ENCODE assay signal across 14 cellular contexts in genomic region chr16:74117798-74118197, GRCh38.
DNase-seq lines count a peak whose midpoint lies in the region; ATAC-seq and TF ChIP-seq lines count a peak whose summit lies in the region.
"Had no signal": no experiment of that assay in that cellular context is flagged by ENCODE, and none has a peak within 500 bp of the region (broad histone marks: within the 10 kb centered on the region; RNA-seq: fewer than 3 reads in every experiment).

No MANE protein-coding gene starts in this region.

- no peak overlapping the region for H3K4me3 Mint-ChIP-seq in Calu3 (ENCODE audit: low read depth, unreplicated experiment)
- H3K4me3 Mint-ChIP-seq in GM23338, result no peak overlapping the region
- H3K4me3 Mint-ChIP-seq: CD4-positive, alpha-beta memory T cell had no signal

- no peaks in the 10 kb centered on the region for H3K9me2 ChIP-seq in GM23338 (ENCODE audit: insufficient read depth)

- no peak overlapping the region for H3K4me2 ChIP-seq in GM23338

- no peaks in the 10 kb centered on the region for H3K27me3 ChIP-seq in GM23338 (ENCODE audit: insufficient read depth)

- H3K27ac ChIP-seq in GM23338 (ENCODE audit: low read depth), result no peak overlapping the region

- intact Hi-C loops in Calu3 (cut with micrococcal nuclease; ENCODE audit: unreplicated experiment), result no loop called here

- CTCF ChIA-PET in Calu3 (lab: Charles Lee), result interaction anchor here (1.2 kb wide), 1 partner anchor 10 kb away, joined by 3 read pairs; no protein-coding TSS in a partner anchor

- DNase-seq in Calu3, result peak; percentile 21
- no peak for DNase-seq in GM23338 (ENCODE audit: low spot score)
- DNase-seq in SW480 (ENCODE audit: low spot score), result peak; percentile 13
- peak; percentile 58 for DNase-seq in islet precursor cell
- no peak for DNase-seq in activated CD4-positive, alpha-beta T cell treated with anti-CD3 and anti-CD28 coated beads, Interleukin-2, amount 50 U/mL, for 4 hours
- no peak for DNase-seq in GM13976 (ENCODE audit: low spot score)
- DNase-seq in NCI-H187 treated with DMSO at 0.1 percent for 48 hours (lab: John Stamatoyannopoulos, UW), result no peak
- DNase-seq: C1 segment of cervical spinal cord; CD4-positive, alpha-beta memory T cell; COR-L47; DMS153; DND-41; GOT3 had no signal

- no peaks in the 10 kb centered on the region for H3K79me2 ChIP-seq in GM23338 (replicated peaks; ENCODE audit: insufficient read depth)

- H3F3A ChIP-seq in GM23338 (replicated peaks; ENCODE audit: low read depth), result no peaks in the 10 kb centered on the region

- no peaks in the 10 kb centered on the region for H3K36me3 ChIP-seq in GM23338 (ENCODE audit: insufficient read depth)
- H3K36me3 ChIP-seq: HAP-1 had no signal

- H3K27me3 Mint-ChIP-seq in Calu3 (ENCODE audit: unreplicated experiment), result peaks cover 51% of the 10 kb centered on the region
- no peaks in the 10 kb centered on the region for H3K27me3 Mint-ChIP-seq in GM23338 (ENCODE audit: insufficient read depth, low read depth, poor library complexity)

- ATAC-seq in GM23338, result no peak; the same call in 2 of the 3 replicates

- in situ Hi-C loops in GM13976 (cut with MboI; ENCODE audit: low sequenced_read_pairs, unreplicated experiment), result no loop called here

- H3K27ac Mint-ChIP-seq in Calu3 (ENCODE audit: unreplicated experiment) (no peak overlapping the region), GM23338 (no peak overlapping the region)
- H3K27ac Mint-ChIP-seq: CD4-positive, alpha-beta memory T cell had no signal

- no peak overlapping the region for H3K4me3 ChIP-seq in GM23338
- H3K4me3 ChIP-seq: HAP-1 had no signal

- BruUV-seq in Calu3 (replicated peaks; lab: Mats Ljungman, UMichigan), result no TSS peak

- H4K20me1 ChIP-seq in GM23338 (replicated peaks; ENCODE audit: insufficient read depth), result no peaks in the 10 kb centered on the region

- peak overlapping the region; percentile 40; the same call in 1 of the 2 replicates for H2AFZ ChIP-seq in GM23338

- H3K36me3 Mint-ChIP-seq in Calu3 (ENCODE audit: insufficient read depth, unreplicated experiment) (no peaks in the 10 kb centered on the region), GM23338 (ENCODE audit: low read depth) (no peaks in the 10 kb centered on the region)
- H3K36me3 Mint-ChIP-seq: CD4-positive, alpha-beta memory T cell had no signal

- no peaks in the 10 kb centered on the region for H3K9me3 Mint-ChIP-seq in Calu3 (ENCODE audit: low read depth, unreplicated experiment)
- H3K9me3 Mint-ChIP-seq in GM23338, result no peaks in the 10 kb centered on the region

- no peaks in the 10 kb centered on the region for H3K4me1 ChIP-seq in GM23338 (ENCODE audit: insufficient read depth)
- H3K4me1 ChIP-seq: HAP-1 had no signal

- H3K4me1 Mint-ChIP-seq in Calu3 (ENCODE audit: low read depth, unreplicated experiment) (peaks cover 8% of the 10 kb centered on the region), GM23338 (peaks cover 5% of the 10 kb centered on the region; the same call in 2 of the 3 replicates)
- H3K4me1 Mint-ChIP-seq: CD4-positive, alpha-beta memory T cell had no signal

- no peak for TF ChIP-seq CTCF in Calu3 (IDR thresholded peaks at IDR 0.05; ENCODE audit: unreplicated experiment)
- no peak for TF ChIP-seq CTCF in GM23338 (conservative IDR thresholded peaks at IDR 0.05; ENCODE audit: low read depth in 2 of 2)
- no peak for TF ChIP-seq CTCF in GM13976 (IDR thresholded peaks at IDR 0.05; ENCODE audit: borderline replicate concordance, control extremely low read depth, extremely low read depth, insufficient read depth, missing control alignments)

TF ChIP-seq in GM23338, 12 proteins besides CTCF, POLR2A, EP300 and RAD21 (continues in another document):
- TF ChIP-seq REST (IDR thresholded peaks at IDR 0.05; ENCODE audit: unreplicated experiment) (no peak), ZNF114 (CRISPR knock-in tag; IDR thresholded peaks at IDR 0.05) (no peak), JUNB (IDR thresholded peaks at IDR 0.05; ENCODE audit: unreplicated experiment) (no peak), EZH2phosphoT487 (IDR thresholded peaks at IDR 0.05; ENCODE audit: unreplicated experiment) (no peak), POLR2AphosphoS5 (IDR thresholded peaks at IDR 0.05; ENCODE audit: low read depth) (no peak), NANOG (IDR thresholded peaks at IDR 0.05; ENCODE audit: borderline replicate concordance) (no peak), ZNF331 (CRISPR knock-in tag; IDR thresholded peaks at IDR 0.05; ENCODE audit: low read depth) (no peak), CREB1 (CRISPR knock-in tag; IDR thresholded peaks at IDR 0.05; ENCODE audit: low read depth) (no peak)
- TF ChIP-seq, protein P1, sequence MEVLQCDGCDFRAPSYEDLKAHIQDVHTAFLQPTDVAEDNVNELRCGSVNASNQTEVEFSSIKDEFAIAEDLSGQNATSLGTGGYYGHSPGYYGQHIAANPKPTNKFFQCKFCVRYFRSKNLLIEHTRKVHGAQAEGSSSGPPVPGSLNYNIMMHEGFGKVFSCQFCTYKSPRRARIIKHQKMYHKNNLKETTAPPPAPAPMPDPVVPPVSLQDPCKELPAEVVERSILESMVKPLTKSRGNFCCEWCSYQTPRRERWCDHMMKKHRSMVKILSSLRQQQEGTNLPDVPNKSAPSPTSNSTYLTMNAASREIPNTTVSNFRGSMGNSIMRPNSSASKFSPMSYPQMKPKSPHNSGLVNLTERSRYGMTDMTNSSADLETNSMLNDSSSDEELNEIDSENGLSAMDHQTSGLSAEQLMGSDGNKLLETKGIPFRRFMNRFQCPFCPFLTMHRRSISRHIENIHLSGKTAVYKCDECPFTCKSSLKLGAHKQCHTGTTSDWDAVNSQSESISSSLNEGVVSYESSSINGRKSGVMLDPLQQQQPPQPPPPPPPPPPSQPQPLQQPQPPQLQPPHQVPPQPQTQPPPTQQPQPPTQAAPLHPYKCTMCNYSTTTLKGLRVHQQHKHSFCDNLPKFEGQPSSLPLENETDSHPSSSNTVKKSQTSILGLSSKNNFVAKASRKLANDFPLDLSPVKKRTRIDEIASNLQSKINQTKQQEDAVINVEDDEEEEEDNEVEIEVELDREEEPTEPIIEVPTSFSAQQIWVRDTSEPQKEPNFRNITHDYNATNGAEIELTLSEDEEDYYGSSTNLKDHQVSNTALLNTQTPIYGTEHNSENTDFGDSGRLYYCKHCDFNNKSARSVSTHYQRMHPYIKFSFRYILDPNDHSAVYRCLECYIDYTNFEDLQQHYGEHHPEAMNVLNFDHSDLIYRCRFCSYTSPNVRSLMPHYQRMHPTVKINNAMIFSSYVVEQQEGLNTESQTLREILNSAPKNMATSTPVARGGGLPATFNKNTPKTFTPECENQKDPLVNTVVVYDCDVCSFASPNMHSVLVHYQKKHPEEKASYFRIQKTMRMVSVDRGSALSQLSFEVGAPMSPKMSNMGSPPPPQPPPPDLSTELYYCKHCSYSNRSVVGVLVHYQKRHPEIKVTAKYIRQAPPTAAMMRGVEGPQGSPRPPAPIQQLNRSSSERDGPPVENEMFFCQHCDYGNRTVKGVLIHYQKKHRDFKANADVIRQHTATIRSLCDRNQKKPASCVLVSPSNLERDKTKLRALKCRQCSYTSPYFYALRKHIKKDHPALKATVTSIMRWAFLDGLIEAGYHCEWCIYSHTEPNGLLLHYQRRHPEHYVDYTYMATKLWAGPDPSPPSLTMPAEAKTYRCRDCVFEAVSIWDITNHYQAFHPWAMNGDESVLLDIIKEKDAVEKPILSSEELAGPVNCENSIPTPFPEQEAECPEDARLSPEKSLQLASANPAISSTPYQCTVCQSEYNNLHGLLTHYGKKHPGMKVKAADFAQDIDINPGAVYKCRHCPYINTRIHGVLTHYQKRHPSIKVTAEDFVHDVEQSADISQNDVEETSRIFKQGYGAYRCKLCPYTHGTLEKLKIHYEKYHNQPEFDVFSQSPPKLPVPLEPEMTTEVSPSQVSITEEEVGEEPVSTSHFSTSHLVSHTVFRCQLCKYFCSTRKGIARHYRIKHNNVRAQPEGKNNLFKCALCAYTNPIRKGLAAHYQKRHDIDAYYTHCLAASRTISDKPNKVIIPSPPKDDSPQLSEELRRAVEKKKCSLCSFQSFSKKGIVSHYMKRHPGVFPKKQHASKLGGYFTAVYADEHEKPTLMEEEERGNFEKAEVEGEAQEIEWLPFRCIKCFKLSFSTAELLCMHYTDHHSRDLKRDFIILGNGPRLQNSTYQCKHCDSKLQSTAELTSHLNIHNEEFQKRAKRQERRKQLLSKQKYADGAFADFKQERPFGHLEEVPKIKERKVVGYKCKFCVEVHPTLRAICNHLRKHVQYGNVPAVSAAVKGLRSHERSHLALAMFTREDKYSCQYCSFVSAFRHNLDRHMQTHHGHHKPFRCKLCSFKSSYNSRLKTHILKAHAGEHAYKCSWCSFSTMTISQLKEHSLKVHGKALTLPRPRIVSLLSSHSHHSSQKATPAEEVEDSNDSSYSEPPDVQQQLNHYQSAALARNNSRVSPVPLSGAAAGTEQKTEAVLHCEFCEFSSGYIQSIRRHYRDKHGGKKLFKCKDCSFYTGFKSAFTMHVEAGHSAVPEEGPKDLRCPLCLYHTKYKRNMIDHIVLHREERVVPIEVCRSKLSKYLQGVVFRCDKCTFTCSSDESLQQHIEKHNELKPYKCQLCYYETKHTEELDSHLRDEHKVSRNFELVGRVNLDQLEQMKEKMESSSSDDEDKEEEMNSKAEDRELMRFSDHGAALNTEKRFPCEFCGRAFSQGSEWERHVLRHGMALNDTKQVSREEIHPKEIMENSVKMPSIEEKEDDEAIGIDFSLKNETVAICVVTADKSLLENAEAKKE (CRISPR knock-in tag; IDR thresholded peaks at IDR 0.05), result no peak

Comparison
In these comparisons a context has a peak if more than half of its experiments do, and no peak if none do; other contexts are left out.
1. DNase-seq: peak in Calu3 (single experiment), SW480 (single experiment) and islet precursor cell (single experiment); none in GM23338 (single experiment), activated CD4-positive, alpha-beta T cell treated with anti-CD3 and anti-CD28 coated beads, Interleukin-2, amount 50 U/mL, for 4 hours (0 of 2), GM13976 (single experiment) and NCI-H187 treated with DMSO at 0.1 percent for 48 hours (single experiment).